Comparison of ENCODE assay signal across 10 cellular contexts in genomic region chr9:133118568-133118967, GRCh38. TPM values are rescaled to one million over a fixed set of nuclear protein-coding genes. Genes with fewer than 3 reads are reported as not detected.
A peak's percentile ranks its signal among the peaks of the same experiment; 100 is the strongest.
DNase-seq lines count a peak whose midpoint lies in the region; ATAC-seq, FAIRE-seq and TF ChIP-seq lines count a peak whose summit lies in the region.
"Had no signal": no experiment of that assay in that cellular context is flagged by ENCODE, and none has a peak within 500 bp of the region (broad histone marks: within the 10 kb centered on the region; RNA-seq: fewer than 3 reads in every experiment).

No MANE protein-coding gene starts in this region.

- no peak overlapping the region for H3K14ac ChIP-seq in IMR-90 (replicated peaks; ENCODE audit: low read depth, low read length)

- H2BK15ac ChIP-seq in IMR-90 (ENCODE audit: low read depth, low read length), result no peak overlapping the region

- POLR2A ChIA-PET in IMR-90 (lab: Charles Lee; ENCODE audit: unreplicated experiment), result no interaction called here

- CTCF ChIA-PET in IMR-90 (lab: Yijun Ruan, JAX), result interaction anchor here (0.5 to 1.6 kb wide), 3 partner anchors 17 to 330 kb away, joined by 3 to 5 read pairs (median 4); no protein-coding TSS in a partner anchor

- FAIRE-seq in kidney (lab: Jason Lieb, UNC), result no peak

- H2BK120ac ChIP-seq in IMR-90 (ENCODE audit: low read depth, low read length), result no peak overlapping the region

- intact Hi-C loops in IMR-90 (cut with micrococcal nuclease) (no loop called here), kidney (cut with DNase I) (no loop called here), spleen (cut with DNase I; ENCODE audit: low total_unique reads) (no loop called here)

- H3K79me1 ChIP-seq in IMR-90 (ENCODE audit: low read depth in 1 of 2, low read length in 2 of 2), result peaks cover 29 to 72% of the 10 kb centered on the region in 2 experiments

- H2BK5ac ChIP-seq in IMR-90 (ENCODE audit: low read depth, low read length, poor library complexity, severe bottlenecking), result no peak overlapping the region

- TF ChIP-seq CTCF in IMR-90 (conservative IDR thresholded peaks at IDR 0.05; ENCODE audit: low read depth, low read length) (no peak), kidney (IDR thresholded peaks at IDR 0.05; ENCODE audit: borderline replicate concordance, extremely low read depth, insufficient read depth) (no peak), spleen (IDR thresholded peaks at IDR 0.05 in 8 of 11, conservative IDR thresholded peaks at IDR 0.05 in 3 of 11) (no peak)

- no peaks in the 10 kb centered on the region for H3K27me3 ChIP-seq in IMR-90 (ENCODE audit: control insufficient read depth, insufficient read depth, low read length)
- H3K27me3 ChIP-seq in spleen (replicated peaks in 1 of 7), result no peaks in the 10 kb centered on the region

- dilution Hi-C loops in IMR-90 (cut with HindIII; ENCODE audit: low sequenced_read_pairs, unreplicated experiment), result no loop called here

- TF ChIP-seq RAD21 in IMR-90 (IDR thresholded peaks at IDR 0.05; ENCODE audit: low read length), result no peak

- BruUV-seq in IMR-90 (replicated peaks; lab: Mats Ljungman, UMichigan), result no TSS peak

- H4K91ac ChIP-seq in IMR-90 (ENCODE audit: insufficient read depth, low read depth, low read length), result no peak overlapping the region

- no peak overlapping the region for H2AFZ ChIP-seq in IMR-90 (replicated peaks; ENCODE audit: low read length, poor library complexity)

- peaks cover 34% of the 10 kb centered on the region for H3K9me1 ChIP-seq in IMR-90 (ENCODE audit: insufficient read depth, low read length)

- no peak overlapping the region for H2BK20ac ChIP-seq in IMR-90 (ENCODE audit: low read depth, low read length)

- no peak overlapping the region; the same call in 1 of the 2 replicates for H3K23ac ChIP-seq in IMR-90 (ENCODE audit: low read depth, low read length)

- in situ Hi-C loops in IMR-90 (cut with MboI; ENCODE audit: low sequenced_read_pairs), result no loop called here

- H3K4me2 ChIP-seq in IMR-90 (ENCODE audit: low read depth, low read length), result no peak overlapping the region

- H3K36me3 ChIP-seq in IMR-90 (ENCODE audit: control insufficient read depth, insufficient read depth, low read length) (no peaks in the 10 kb centered on the region), kidney (ENCODE audit: control insufficient read depth in 1 of 2, insufficient read depth in 2 of 2, low read length in 2 of 2) (no peaks in the 10 kb centered on the region), spleen (no peaks in the 10 kb centered on the region)

- TF ChIP-seq POLR2A in IMR-90 (IDR thresholded peaks at IDR 0.05; ENCODE audit: low read depth, low read length) (no peak), spleen (IDR thresholded peaks at IDR 0.05) (no peak)

- H3K18ac ChIP-seq in IMR-90 (ENCODE audit: low read depth, low read length), result no peak overlapping the region

- H2AK5ac ChIP-seq in IMR-90 (ENCODE audit: low read depth, low read length), result no peak overlapping the region; the same call in 1 of the 2 replicates

- H3K27ac ChIP-seq in IMR-90 (ENCODE audit: insufficient read depth, low read length) (no peak overlapping the region), angular gyrus (ENCODE audit: low read depth, low read length) (peak overlapping the region; percentile 97), kidney (ENCODE audit: low read depth in 2 of 2, low read length in 2 of 2) (peak overlapping the region; percentile 32 to 65), spleen (peak overlapping the region in 7 of 8 donors; percentile 75 to 95 (median 78))

- no peaks in the 10 kb centered on the region for H3K9me3 ChIP-seq in IMR-90 (ENCODE audit: control insufficient read depth, insufficient read depth, low read length)
- H3K9me3 ChIP-seq in kidney (ENCODE audit: control insufficient read depth in 1 of 2, low read length in 2 of 2), result no peaks in the 10 kb centered on the region
- no peaks in the 10 kb centered on the region for H3K9me3 ChIP-seq in spleen

- no peak for ATAC-seq in IMR-90 (ENCODE audit: low read depth)
- ATAC-seq: sciatic nerve had no signal

- H3K9ac ChIP-seq in IMR-90 (ENCODE audit: low read depth, low read length) (no peak overlapping the region), kidney (ENCODE audit: low read length in 2 of 2) (peak overlapping the region in 1 of 2 donors; percentile 80)

- H3K4me3 ChIP-seq in IMR-90 (ENCODE audit: insufficient read depth, low read depth, low read length) (no peak overlapping the region), kidney (ENCODE audit: low read length in 2 of 2) (no peak overlapping the region), spleen (peak overlapping the region in 1 of 8 donors; percentile 90)

- H4K5ac ChIP-seq in IMR-90 (ENCODE audit: low read depth, low read length), result no peak overlapping the region

- no peak for DNase-seq in IMR-90
- DNase-seq in kidney, result peak; percentile 37
- no peak for DNase-seq in spleen
- no peak for DNase-seq in GDM1 (lab: John Stamatoyannopoulos, UW)
- DNase-seq in nucleus accumbens (lab: John Stamatoyannopoulos, UW), result no peak
- no peak for DNase-seq in DMS53 treated with DMSO at 0.1 percent for 48 hours (lab: John Stamatoyannopoulos, UW; ENCODE audit: unreplicated experiment)
- DNase-seq: NCI-H2107; stimulated activated CD8-positive, alpha-beta memory T cell treated with anti-CD3 and anti-CD28 coated beads, Interleukin-4, amount 100 ng/mL, for 48 hours had no signal

- no peak overlapping the region for H3K4ac ChIP-seq in IMR-90 (ENCODE audit: low read depth, low read length)

- H3K56ac ChIP-seq in IMR-90 (ENCODE audit: extremely low read depth, insufficient read depth, low read length), result no peak overlapping the region

- H2AK9ac ChIP-seq in IMR-90 (replicated peaks; ENCODE audit: low read depth, low read length, poor library complexity), result peak overlapping the region; percentile 9

- no peak overlapping the region for H4K8ac ChIP-seq in IMR-90 (ENCODE audit: low read depth in 2 of 2, low read length in 2 of 2)

- H3K4me1 ChIP-seq in IMR-90 (ENCODE audit: control insufficient read depth, insufficient read depth, low read length) (peaks cover 30% of the 10 kb centered on the region), kidney (ENCODE audit: control insufficient read depth in 1 of 2, insufficient read depth in 1 of 2, low read depth in 1 of 2, low read length in 2 of 2) (peaks cover 22 to 52% of the 10 kb centered on the region in 2 donors), spleen (peaks cover 74 to 97% (median 94%) of the 10 kb centered on the region in 6 donors)

- 88% methylated on average over 1 of the region's 3 CpGs; no CpG with 5 or more reads in 1 of the 2 experiments for WGBS in IMR-90 (ENCODE audit: extremely low coverage in 2 of 2, insufficient read length in 1 of 2), 2 experiments
- 67 to 93% (median 80%) methylated on average over 3 of the region's 3 CpGs for WGBS in spleen, 5 donors

- H4K20me1 ChIP-seq in IMR-90 (ENCODE audit: insufficient read depth, low read length), result peaks cover 67% of the 10 kb centered on the region

TF ChIP-seq in IMR-90, 13 proteins besides CTCF, POLR2A, EP300 and RAD21:
- TF ChIP-seq MAZ (IDR thresholded peaks at IDR 0.05; ENCODE audit: borderline replicate concordance, low read depth, low read length), result no peak
- no peak for TF ChIP-seq MAFK (IDR thresholded peaks at IDR 0.05; ENCODE audit: low read depth, low read length)
- no peak for TF ChIP-seq RFX5 (IDR thresholded peaks at IDR 0.05; ENCODE audit: low read depth, low read length)
- no peak for TF ChIP-seq BHLHE40 (IDR thresholded peaks at IDR 0.05; ENCODE audit: low read depth, low read length)
- no peak for TF ChIP-seq SMC3 (IDR thresholded peaks at IDR 0.05; ENCODE audit: low read depth, low read length)
- no peak for TF ChIP-seq NFE2L2 (IDR thresholded peaks at IDR 0.05; ENCODE audit: low read depth, low read length)
- no peak for TF ChIP-seq MXI1 (IDR thresholded peaks at IDR 0.05; ENCODE audit: borderline replicate concordance, low read depth, low read length)

RNA-seq across cellular contexts. Expression of gene RALGDS, which starts 2.5 kb away (rescaled TPM):
- 12.2 and 13.1 TPM in 2 replicates for total RNA-seq in IMR-90 (2012; rRNA removed)
- 36.9 and 37.2 TPM in 2 replicates for polyA plus RNA-seq in IMR-90 (2012; rRNA removed)
- polyA plus RNA-seq in IMR-90 (2012; cell fraction: cytosol; rRNA removed), result 33.9 and 37.7 TPM in 2 replicates
- 160 and 211 TPM in 2 replicates for polyA plus RNA-seq in IMR-90 (2012; cell fraction: nucleus; rRNA removed; ENCODE audit: low replicate concordance)
- 43.3 TPM for total RNA-seq in kidney
- polyA plus RNA-seq in kidney (ENCODE audit: insufficient read depth, low read depth, low replicate concordance), result 13.0 TPM
- total RNA-seq in spleen, result 10 to 100 TPM; 50.6 to 74.3 (median 60.3) TPM
- 10 to 100 TPM; 21.3 to 40.1 (median 27.2) TPM for polyA plus RNA-seq in spleen

RNA-seq across cellular contexts. Expression of gene GBGT1, which starts 45.1 kb away (rescaled TPM):
- total RNA-seq in IMR-90 (2012; rRNA removed) (0.83 and 1.8 TPM in 2 replicates), kidney (21.6 TPM), spleen (10 to 100 TPM; 16.8 to 52.8 (median 31.2) TPM)
- polyA plus RNA-seq in IMR-90 (2012; rRNA removed) (2.4 and 3.2 TPM in 2 replicates), kidney (ENCODE audit: insufficient read depth, low read depth, low replicate concordance) (7.9 TPM), spleen (10 to 100 TPM in 2 of 3 donors, 1 to 10 TPM in 1; 9.2 to 14.1 (median 10.7) TPM)
- 4.8 and 4.9 TPM in 2 replicates for polyA plus RNA-seq in IMR-90 (2012; cell fraction: cytosol; rRNA removed)
- 7.1 and 11.3 TPM in 2 replicates for polyA plus RNA-seq in IMR-90 (2012; cell fraction: nucleus; rRNA removed; ENCODE audit: low replicate concordance)

RNA-seq across cellular contexts. Expression of gene CEL, which starts 56.8 kb away (rescaled TPM):
- total RNA-seq in IMR-90 (2012; rRNA removed), result under 0.01 TPM in 2 replicates
- 0.67 and 0.75 TPM in 2 replicates for polyA plus RNA-seq in IMR-90 (2012; rRNA removed)
- 0.27 and 0.51 TPM in 2 replicates for polyA plus RNA-seq in IMR-90 (2012; cell fraction: cytosol; rRNA removed)
- polyA plus RNA-seq in IMR-90 (2012; cell fraction: nucleus; rRNA removed; ENCODE audit: low replicate concordance), result 5.5 and 8.5 TPM in 2 replicates
- total RNA-seq in kidney, result 1.0 TPM
- polyA plus RNA-seq in kidney (ENCODE audit: insufficient read depth, low read depth, low replicate concordance), result 16.7 TPM
- total RNA-seq in spleen, result 1 to 10 TPM in 3 of 7 donors, under 1 TPM in 2, not detected in 2; 0.58 to 5.3 (median 1.9) TPM
- under 1 TPM; 0.46 to 0.67 (median 0.55) TPM for polyA plus RNA-seq in spleen
